In genomic region chr6:35181933-35182612, GRCh38 we compare ENCODE assay signal across 9 cellular contexts. TPM values are rescaled to one million over a fixed set of nuclear protein-coding genes. Genes with fewer than 3 reads are reported as not detected.
DNase-seq lines count a peak whose midpoint lies in the region; ATAC-seq and TF ChIP-seq lines count a peak whose summit lies in the region.
"Had no signal": no experiment of that assay in that cellular context is flagged by ENCODE, and none has a peak within 500 bp of the region (broad histone marks: within the 10 kb centered on the region; RNA-seq: fewer than 3 reads in every experiment).

No MANE protein-coding gene starts in this region.

- no peak overlapping the region for H3K27ac ChIP-seq in Panc1 (ENCODE audit: low read length)

- intact Hi-C loops in Panc1 (cut with micrococcal nuclease; ENCODE audit: unreplicated experiment), result no loop called here

- DNase-seq in GM12865 (ENCODE audit: low read depth), result peak; percentile 19
- no peak for DNase-seq in Panc1 (ENCODE audit: low read depth, low spot score)
- peak; percentile 42 for DNase-seq in fibroblast of peridontal ligament (ENCODE audit: extremely low read depth)
- DNase-seq in pulmonary artery endothelial cell (ENCODE audit: low read depth, low spot score), result peak; percentile 10
- DNase-seq in UCSD-AML1 (lab: John Stamatoyannopoulos, UW; ENCODE audit: unreplicated experiment), result no peak
- DNase-seq in SHP77 treated with DMSO at 0.1 percent for 48 hours (lab: John Stamatoyannopoulos, UW), result no peak
- DNase-seq: stimulated activated CD8-positive, alpha-beta memory T cell treated with anti-CD3 and anti-CD28 coated beads, Interleukin-4, amount 100 ng/mL, for 48 hours had no signal

- H3K4me3 ChIP-seq in GM12865 (ENCODE audit: low read depth, low read length), result no peak overlapping the region
- H3K4me3 ChIP-seq in Panc1 (ENCODE audit: low read depth in 2 of 2, low read length in 2 of 2), result no peak overlapping the region

- in situ Hi-C loops in Panc1 (cut with HindIII; ENCODE audit: low pct_unique_long_range_greater_than_20kb, low sequenced_read_pairs), result no loop called here

- H3K27me3 ChIP-seq in Panc1 (ENCODE audit: control insufficient read depth, insufficient read depth, low read length), result no peaks in the 10 kb centered on the region

- POLR2A ChIA-PET in Panc1 (lab: Charles Lee), result interaction anchor here (0.6 kb wide), 1 partner anchor 1609 kb away, joined by 3 read pairs; no protein-coding TSS in a partner anchor

- no peaks in the 10 kb centered on the region for H3K9me3 ChIP-seq in Panc1 (ENCODE audit: control insufficient read depth, insufficient read depth, low read depth, low read length)

- CTCF ChIA-PET in Panc1 (lab: Charles Lee), result interaction anchor here (0.7 kb wide), 1 partner anchor 23 kb away, joined by 3 read pairs; no protein-coding TSS in a partner anchor

- H3K4me1 ChIP-seq in Panc1 (ENCODE audit: control insufficient read depth, insufficient read depth, low read length), result peaks cover 11% of the 10 kb centered on the region

- H3K36me3 ChIP-seq in Panc1 (ENCODE audit: control insufficient read depth, insufficient read depth, low read length), result no peaks in the 10 kb centered on the region

- TF ChIP-seq CTCF in GM12865 (IDR thresholded peaks at IDR 0.05; ENCODE audit: insufficient read depth, low read depth, low read length, missing control alignments), result no peak
- TF ChIP-seq CTCF in Panc1 (IDR thresholded peaks at IDR 0.05), result no peak

- no TSS peak for BruUV-seq in Panc1 (replicated peaks; lab: Mats Ljungman, UMichigan)

- ATAC-seq in Panc1, result peak; percentile 54
- ATAC-seq in HG03432 (IDR thresholded peaks at IDR 0.05; ENCODE audit: unreplicated experiment), result no peak
- no peak for ATAC-seq in GM21360 (IDR thresholded peaks at IDR 0.05; ENCODE audit: unreplicated experiment)

RNA-seq across cellular contexts. Expression of gene SCUBE3, which starts 31.7 kb away (rescaled TPM):
- 1.6 TPM for total RNA-seq in Panc1 (2021; ENCODE audit: unreplicated experiment)
- polyA plus RNA-seq in Panc1 (2012; ENCODE audit: insufficient read length), result 3.1 TPM
- 0.26 and 0.53 TPM in 2 replicates for total RNA-seq in pulmonary artery endothelial cell

RNA-seq across cellular contexts. Expression of gene TCP11, which starts 40.9 kb away (rescaled TPM):
- total RNA-seq in Panc1 (2021; ENCODE audit: unreplicated experiment) (not detected), pulmonary artery endothelial cell (0.13 and 0.18 TPM in 2 replicates)
- not detected for polyA plus RNA-seq in Panc1 (2012; ENCODE audit: insufficient read length)

Comparison
In these comparisons a context has a peak if more than half of its experiments do, and no peak if none do; other contexts are left out.
1. DNase-seq: peak in GM12865 (single experiment), fibroblast of peridontal ligament (single experiment) and pulmonary artery endothelial cell (single experiment); none in Panc1 (single experiment), UCSD-AML1 (single experiment) and SHP77 treated with DMSO at 0.1 percent for 48 hours (single experiment).